ENCODE assay signal across 23 cellular contexts in genomic region chr1:198003468-198003867, GRCh38.
"Had no signal": no experiment of that assay in that cellular context is flagged by ENCODE, and none has a peak within 500 bp of the region (broad histone marks: within the 10 kb centered on the region; RNA-seq: fewer than 3 reads in every experiment).

No MANE protein-coding gene starts in this region.

- H3K4me1 Mint-ChIP-seq: naive B cell, nephron had no signal

- H3K9ac ChIP-seq: parathyroid adenoma had no signal

- H3K36me3 ChIP-seq: esophagus muscularis mucosa, gastroesophageal sphincter, prostate gland, suprapubic skin, thyroid gland, uterus had no signal

- H3K4me3 Mint-ChIP-seq: dendritic cell treated with granulocyte-macrophage colony-stimulating factor and Interleukin-4, amounts not matched to agents 40 ng/mL and 50 ng/mL, for 4 days; effector memory CD8-positive, alpha-beta T cell; naive B cell; nephron; type B pancreatic cell had no signal

- H3K36me3 Mint-ChIP-seq: type B pancreatic cell had no signal

- FAIRE-seq: colon had no signal

- H3K27ac ChIP-seq: epithelial cell of prostate, esophagus muscularis mucosa, gastroesophageal sphincter, parathyroid adenoma, prostate gland, suprapubic skin, thyroid gland, uterus had no signal

- H3K4me1 ChIP-seq: esophagus muscularis mucosa, gastroesophageal sphincter, parathyroid adenoma, prostate gland, suprapubic skin, thyroid gland, uterus had no signal

- H3K27me3 Mint-ChIP-seq: dendritic cell treated with granulocyte-macrophage colony-stimulating factor and Interleukin-4, amounts not matched to agents 40 ng/mL and 50 ng/mL, for 4 days had no signal

- H3K27ac Mint-ChIP-seq: dendritic cell treated with granulocyte-macrophage colony-stimulating factor and Interleukin-4, amounts not matched to agents 40 ng/mL and 50 ng/mL, for 4 days; effector memory CD8-positive, alpha-beta T cell; naive B cell; nephron; type B pancreatic cell had no signal

- H3K27me3 ChIP-seq: esophagus muscularis mucosa, gastroesophageal sphincter, suprapubic skin, thyroid gland, uterus had no signal

- H2AFZ ChIP-seq: parathyroid adenoma had no signal

- H3K9me3 ChIP-seq: esophagus muscularis mucosa, gastroesophageal sphincter, prostate gland, suprapubic skin, thyroid gland, uterus had no signal

- H3K79me2 ChIP-seq: parathyroid adenoma had no signal

- DNase-seq: effector memory CD8-positive, alpha-beta T cell; glutamatergic neuron; islet precursor cell; left cardiac atrium; mesendoderm; naive B cell; occipital lobe; retina; stimulated activated CD4-positive, alpha-beta T cell treated with anti-CD3 and anti-CD28 coated beads, Interleukin-2, amount 100 ng/mL, for 24 hours; stimulated activated naive CD8-positive, alpha-beta T cell treated with anti-CD3 and anti-CD28 coated beads, Interleukin-15, Interleukin-2, amounts not matched to agents 100 U/mL and 50 U/mL, for 24 hours; thyroid gland; uterus had no signal

- H3K9me3 Mint-ChIP-seq: effector memory CD8-positive, alpha-beta T cell had no signal

- H3K4me3 ChIP-seq: esophagus muscularis mucosa, gastroesophageal sphincter, prostate gland, suprapubic skin, thyroid gland, uterus had no signal

- ATAC-seq: effector memory CD8-positive, alpha-beta T cell; gastroesophageal sphincter; left cardiac atrium; sciatic nerve; stimulated activated naive CD8-positive, alpha-beta T cell treated with anti-CD3 and anti-CD28 coated beads, Interleukin-15, Interleukin-2, amounts not matched to agents 100 U/mL and 50 U/mL, for 24 hours had no signal
